ENCODE assay signal across 15 cellular contexts in genomic region chr2:45256173-45256866, GRCh38.
DNase-seq lines count a peak whose midpoint lies in the region; ATAC-seq and TF ChIP-seq lines count a peak whose summit lies in the region.
"Had no signal": no experiment of that assay in that cellular context is flagged by ENCODE, and none has a peak within 500 bp of the region (broad histone marks: within the 10 kb centered on the region; RNA-seq: fewer than 3 reads in every experiment).

No MANE protein-coding gene starts in this region.

- no peaks in the 10 kb centered on the region for H3K9me3 Mint-ChIP-seq in activated CD8-positive, alpha-beta T cell treated with anti-CD3 and anti-CD28 coated beads, Interleukin-2, amount 10 ng/mL, durations not matched to agents 7 days and 5 days (ENCODE audit: insufficient read depth)
- H3K9me3 Mint-ChIP-seq in activated naive CD8-positive, alpha-beta T cell treated with anti-CD3 and anti-CD28 coated beads for 36 hours = no peaks in the 10 kb centered on the region

- POLR2A ChIA-PET in IMR-90 (lab: Charles Lee; ENCODE audit: unreplicated experiment) = no interaction called here
- POLR2A ChIA-PET in activated CD8-positive, alpha-beta T cell treated with anti-CD3 and anti-CD28 coated beads, Interleukin-2, amount 10 ng/mL, durations not matched to agents 7 days and 5 days (lab: Charles Lee) = no interaction called here

- in situ Hi-C loops in IMR-90 (cut with MboI; ENCODE audit: low sequenced_read_pairs) = no loop called here

- no peak for ATAC-seq in IMR-90 (ENCODE audit: low read depth)
- no peak for ATAC-seq in activated CD8-positive, alpha-beta T cell treated with anti-CD3 and anti-CD28 coated beads, Interleukin-2, amount 10 ng/mL, durations not matched to agents 7 days and 5 days

- H3K14ac ChIP-seq in IMR-90 (replicated peaks; ENCODE audit: low read depth, low read length) = no peak overlapping the region

- H2BK20ac ChIP-seq in IMR-90 (ENCODE audit: low read depth, low read length) = peak overlapping the region; percentile 71; the same call in 1 of the 2 replicates

- H4K20me1 ChIP-seq in IMR-90 (ENCODE audit: insufficient read depth, low read length) = no peaks in the 10 kb centered on the region

- H2BK120ac ChIP-seq in IMR-90 (ENCODE audit: low read depth, low read length) = peak overlapping the region; percentile 57
- no peak overlapping the region for H2BK120ac ChIP-seq in mesendoderm (ENCODE audit: low read depth, low read length)

- no peaks in the 10 kb centered on the region for H3K4me1 Mint-ChIP-seq in activated CD8-positive, alpha-beta T cell treated with anti-CD3 and anti-CD28 coated beads, Interleukin-2, amount 10 ng/mL, durations not matched to agents 7 days and 5 days (ENCODE audit: low read depth)
- no peaks in the 10 kb centered on the region for H3K4me1 Mint-ChIP-seq in activated naive CD8-positive, alpha-beta T cell treated with anti-CD3 and anti-CD28 coated beads for 36 hours

- dilution Hi-C loops in IMR-90 (cut with HindIII; ENCODE audit: low sequenced_read_pairs, unreplicated experiment) = no loop called here

- H2BK15ac ChIP-seq in IMR-90 (ENCODE audit: low read depth, low read length) (peak overlapping the region; percentile 50; the same call in 1 of the 3 replicates), mesendoderm (replicated peaks; ENCODE audit: low read depth) (no peak overlapping the region)

- H3K4me3 ChIP-seq in IMR-90 (ENCODE audit: insufficient read depth, low read depth, low read length) (no peak overlapping the region), mesendoderm (ENCODE audit: low read length) (no peak overlapping the region), skeletal muscle tissue (ENCODE audit: low read length in 3 of 3) (no peak overlapping the region)

- peak overlapping the region; percentile 68; the same call in 1 of the 2 replicates for H3K4ac ChIP-seq in IMR-90 (ENCODE audit: low read depth, low read length)
- H3K4ac ChIP-seq in mesendoderm (ENCODE audit: low read depth, low read length) = peak overlapping the region; percentile 10

- H3K27me3 Mint-ChIP-seq in activated CD8-positive, alpha-beta T cell treated with anti-CD3 and anti-CD28 coated beads, Interleukin-2, amount 10 ng/mL, durations not matched to agents 7 days and 5 days (ENCODE audit: low read depth) = peaks cover 6% of the 10 kb centered on the region
- H3K27me3 Mint-ChIP-seq in activated naive CD8-positive, alpha-beta T cell treated with anti-CD3 and anti-CD28 coated beads for 36 hours = no peaks in the 10 kb centered on the region

- H2AK5ac ChIP-seq in IMR-90 (ENCODE audit: low read depth, low read length) (peak overlapping the region; percentile 53; the same call in 1 of the 2 replicates), mesendoderm (ENCODE audit: low read length) (no peak overlapping the region)

- H3K18ac ChIP-seq in IMR-90 (ENCODE audit: low read depth, low read length) = peak overlapping the region; percentile 7; the same call in 1 of the 2 replicates
- H3K18ac ChIP-seq in mesendoderm (ENCODE audit: low read length) = peak overlapping the region; percentile 1

- H3K9me1 ChIP-seq in IMR-90 (ENCODE audit: insufficient read depth, low read length) = 0 out of 2 replicates have a peak, but pooled peaks cover 6% of the 10 kb centered on the region

- H2AK9ac ChIP-seq in IMR-90 (replicated peaks; ENCODE audit: low read depth, low read length, poor library complexity) = peak overlapping the region; percentile 51

- H3K79me1 ChIP-seq in IMR-90 (ENCODE audit: low read depth in 1 of 2, low read length in 2 of 2) = no peaks in the 10 kb centered on the region
- H3K79me1 ChIP-seq in mesendoderm (ENCODE audit: low read length) = no peaks in the 10 kb centered on the region

- no TSS peak for BruUV-seq in IMR-90 (replicated peaks; lab: Mats Ljungman, UMichigan)

- no peak overlapping the region for H3K27ac ChIP-seq in IMR-90 (ENCODE audit: insufficient read depth, low read length)
- H3K27ac ChIP-seq in mesendoderm (ENCODE audit: low read depth, low read length) = no peak overlapping the region
- H3K27ac ChIP-seq in skeletal muscle tissue (ENCODE audit: low read depth, low read length) = peak overlapping the region; percentile 22

- H3K23ac ChIP-seq in IMR-90 (ENCODE audit: low read depth, low read length) (no peak overlapping the region), mesendoderm (ENCODE audit: low read length) (no peak overlapping the region)

- H3K27me3 ChIP-seq in IMR-90 (ENCODE audit: control insufficient read depth, insufficient read depth, low read length) (peaks cover 23% of the 10 kb centered on the region), mesendoderm (ENCODE audit: insufficient read depth, low read length, poor library complexity) (no peaks in the 10 kb centered on the region), skeletal muscle tissue (ENCODE audit: control insufficient read depth in 3 of 3, insufficient read depth in 3 of 3, low read length in 3 of 3) (no peaks in the 10 kb centered on the region)

- CTCF ChIA-PET in IMR-90 (lab: Yijun Ruan, JAX) = no interaction called here
- CTCF ChIA-PET in activated CD8-positive, alpha-beta T cell treated with anti-CD3 and anti-CD28 coated beads, Interleukin-2, amount 10 ng/mL, durations not matched to agents 7 days and 5 days (lab: Charles Lee) = no interaction called here

- no peak for DNase-seq in IMR-90
- peak; percentile 82 for DNase-seq in fibroblast of gingiva (ENCODE audit: low read depth)
- no peak for DNase-seq in mesendoderm
- DNase-seq in activated CD8-positive, alpha-beta T cell treated with anti-CD3 and anti-CD28 coated beads, Interleukin-2, amount 10 ng/mL, durations not matched to agents 7 days and 5 days = no peak
- DNase-seq in AML-193 (lab: John Stamatoyannopoulos, UW) = no peak
- no peak for DNase-seq in DMS79 (lab: John Stamatoyannopoulos, UW)
- no peak for DNase-seq in activated naive CD8-positive, alpha-beta T cell treated with anti-CD3 and anti-CD28 coated beads for 36 hours
- DNase-seq: activated CD4-positive, alpha-beta T cell treated with anti-CD3 and anti-CD28 coated beads for 4 hours; kidney; NCI-H2081; NCI-H774; stimulated activated CD4-positive, alpha-beta T cell treated with anti-CD3 and anti-CD28 coated beads, Interleukin-4, amount 100 ng/mL, for 1 hour had no signal

- TF ChIP-seq POLR2A in IMR-90 (IDR thresholded peaks at IDR 0.05; ENCODE audit: low read depth, low read length) = no peak

- no peak overlapping the region for H2AFZ ChIP-seq in IMR-90 (replicated peaks; ENCODE audit: low read length, poor library complexity)

- H4K91ac ChIP-seq in IMR-90 (ENCODE audit: insufficient read depth, low read depth, low read length) = no peak overlapping the region

- H3K4me2 ChIP-seq in IMR-90 (ENCODE audit: low read depth, low read length) (no peak overlapping the region), mesendoderm (ENCODE audit: low read length) (no peak overlapping the region)

- WGBS in IMR-90 (ENCODE audit: extremely low coverage in 2 of 2, insufficient read length in 1 of 2), 2 experiments = 87% methylated on average over 3 of the region's 7 CpGs; no CpG with 5 or more reads in 1 of the 2 experiments
- no CpG with 5 or more reads among the region's 7 CpGs for WGBS in mesendoderm (ENCODE audit: extremely low coverage, insufficient coverage, low lambda C conversion rate)

- H3K56ac ChIP-seq in IMR-90 (ENCODE audit: extremely low read depth, insufficient read depth, low read length) = no peak overlapping the region
- peak overlapping the region; percentile 40 for H3K56ac ChIP-seq in mesendoderm (ENCODE audit: low read length)

- H3K9me3 ChIP-seq in IMR-90 (ENCODE audit: control insufficient read depth, insufficient read depth, low read length) = peaks cover 4% of the 10 kb centered on the region; the same call in 1 of the 2 replicates
- no peaks in the 10 kb centered on the region for H3K9me3 ChIP-seq in skeletal muscle tissue (ENCODE audit: control insufficient read depth in 3 of 3, low read length in 3 of 3)

- H3K79me2 ChIP-seq in mesendoderm (ENCODE audit: control insufficient read depth, insufficient read depth, low read length) = no peaks in the 10 kb centered on the region

- TF ChIP-seq RAD21 in IMR-90 (IDR thresholded peaks at IDR 0.05; ENCODE audit: low read length) = no peak

- H3K36me3 Mint-ChIP-seq in activated CD8-positive, alpha-beta T cell treated with anti-CD3 and anti-CD28 coated beads, Interleukin-2, amount 10 ng/mL, durations not matched to agents 7 days and 5 days (ENCODE audit: low read depth) = no peaks in the 10 kb centered on the region
- H3K36me3 Mint-ChIP-seq in activated naive CD8-positive, alpha-beta T cell treated with anti-CD3 and anti-CD28 coated beads for 36 hours = no peaks in the 10 kb centered on the region
- H3K36me3 Mint-ChIP-seq: activated naive CD8-positive, alpha-beta T cell; type B pancreatic cell had no signal

- H4K8ac ChIP-seq in IMR-90 (ENCODE audit: low read depth in 2 of 2, low read length in 2 of 2) (peak overlapping the region in 1 of 2 experiments; percentile 55; a peak in 1 of 4 replicates), mesendoderm (ENCODE audit: low read depth, low read length) (no peak overlapping the region)

- intact Hi-C loops in IMR-90 (cut with micrococcal nuclease) = no loop called here

- H3K36me3 ChIP-seq in IMR-90 (ENCODE audit: control insufficient read depth, insufficient read depth, low read length) = no peaks in the 10 kb centered on the region
- no peaks in the 10 kb centered on the region for H3K36me3 ChIP-seq in mesendoderm (ENCODE audit: control insufficient read depth, insufficient read depth, low read length)
- no peaks in the 10 kb centered on the region for H3K36me3 ChIP-seq in skeletal muscle tissue (ENCODE audit: control insufficient read depth in 3 of 3, insufficient read depth in 3 of 3, low read length in 3 of 3)

- H3K4me1 ChIP-seq in IMR-90 (ENCODE audit: control insufficient read depth, insufficient read depth, low read length) (peaks cover 16% of the 10 kb centered on the region), mesendoderm (ENCODE audit: control insufficient read depth, low read depth, low read length) (peaks cover 14% of the 10 kb centered on the region), skeletal muscle tissue (ENCODE audit: control insufficient read depth in 3 of 3, insufficient read depth in 3 of 3, low read length in 3 of 3) (peaks cover 27 to 38% (median 31%) of the 10 kb centered on the region in 3 donors)

- H3K4me3 Mint-ChIP-seq in activated CD8-positive, alpha-beta T cell treated with anti-CD3 and anti-CD28 coated beads, Interleukin-2, amount 10 ng/mL, durations not matched to agents 7 days and 5 days = no peak overlapping the region
- no peak overlapping the region for H3K4me3 Mint-ChIP-seq in activated naive CD8-positive, alpha-beta T cell treated with anti-CD3 and anti-CD28 coated beads for 36 hours
- H3K4me3 Mint-ChIP-seq: activated naive CD8-positive, alpha-beta T cell; type B pancreatic cell had no signal

- TF ChIP-seq CTCF in IMR-90 (conservative IDR thresholded peaks at IDR 0.05; ENCODE audit: low read depth, low read length) = no peak

- H4K5ac ChIP-seq in IMR-90 (ENCODE audit: low read depth, low read length) (no peak overlapping the region; the same call in 1 of the 2 replicates), mesendoderm (ENCODE audit: low read length) (no peak overlapping the region)

- H3K9ac ChIP-seq in IMR-90 (ENCODE audit: low read depth, low read length) (no peak overlapping the region), mesendoderm (ENCODE audit: low read length) (no peak overlapping the region), skeletal muscle tissue (ENCODE audit: low read depth in 1 of 3, low read length in 3 of 3) (no peak overlapping the region)

- H3K27ac Mint-ChIP-seq in activated CD8-positive, alpha-beta T cell treated with anti-CD3 and anti-CD28 coated beads, Interleukin-2, amount 10 ng/mL, durations not matched to agents 7 days and 5 days = no peak overlapping the region
- H3K27ac Mint-ChIP-seq in activated naive CD8-positive, alpha-beta T cell treated with anti-CD3 and anti-CD28 coated beads for 36 hours = no peak overlapping the region
- H3K27ac Mint-ChIP-seq: activated naive CD8-positive, alpha-beta T cell; type B pancreatic cell had no signal

- no peak overlapping the region for H2BK5ac ChIP-seq in IMR-90 (ENCODE audit: low read depth, low read length, poor library complexity, severe bottlenecking)
- no peak overlapping the region for H2BK5ac ChIP-seq in mesendoderm (ENCODE audit: low read length)
